ENCODE assay signal across 8 cellular contexts in genomic region chr5:134100283-134101011, GRCh38. TPM values are rescaled to one million over a fixed set of nuclear protein-coding genes. Genes with fewer than 3 reads are reported as not detected.
A peak's percentile ranks its signal among the peaks of the same experiment; 100 is the strongest.
DNase-seq lines count a peak whose midpoint lies in the region; ATAC-seq and TF ChIP-seq lines count a peak whose summit lies in the region.

No MANE protein-coding gene starts in this region.

- H3K9me3 ChIP-seq in aorta (ENCODE audit: control insufficient read depth, low read length): no peaks in the 10 kb centered on the region

- no peak overlapping the region for H3K4me3 ChIP-seq in aorta (ENCODE audit: low read length in 2 of 2)

- H3K4me1 Mint-ChIP-seq in natural killer cell: peaks cover 18 to 40% of the 10 kb centered on the region in 2 donors

- H3K27ac Mint-ChIP-seq in natural killer cell: peak overlapping the region; percentile 82 to 87

- intact Hi-C loops in natural killer cell (cut with micrococcal nuclease) (loop anchor here (1.0 to 5.0 kb wide), 4 partner anchors 14 to 63 kb away; partner anchors contain the start of gene TCF7), aorta (cut with DNase I) (loop anchor here (5.0 kb wide), 2 partner anchors 37 to 42 kb away; no protein-coding TSS in a partner anchor), posterior cingulate gyrus (cut with DNase I) (no loop called here)

- no peaks in the 10 kb centered on the region for H3K36me3 Mint-ChIP-seq in natural killer cell

- no peaks in the 10 kb centered on the region for H3K27me3 Mint-ChIP-seq in natural killer cell (ENCODE audit: low read depth in 2 of 2)

- no peaks in the 10 kb centered on the region for H3K4me1 ChIP-seq in aorta (ENCODE audit: control insufficient read depth in 1 of 2, insufficient read depth in 2 of 2, low read length in 2 of 2)

- 33 to 36% methylated on average over 9 of the region's 9 CpGs for WGBS in aorta, 2 donors

- peak overlapping the region; percentile 41 for H3K4me3 Mint-ChIP-seq in natural killer cell

- H3K9me3 Mint-ChIP-seq in natural killer cell: no peaks in the 10 kb centered on the region

- peak; percentile 89 for ATAC-seq in GM18517 (IDR thresholded peaks at IDR 0.05; ENCODE audit: unreplicated experiment)
- peak; percentile 83 for ATAC-seq in HG02870 (IDR thresholded peaks at IDR 0.05; ENCODE audit: unreplicated experiment)
- peak; percentile 78 for ATAC-seq in SK-N-SH treated with all-trans-retinoic acid at 6 μM for 48 hours
- peak; percentile 85 to 92 (median 92) for ATAC-seq in natural killer cell
- no peak for ATAC-seq in aorta (ENCODE audit: low FRiP score)

- H3K27ac ChIP-seq in aorta (ENCODE audit: low read depth in 1 of 2, low read length in 2 of 2): no peak overlapping the region

- no peak for TF ChIP-seq CTCF in natural killer cell (IDR thresholded peaks at IDR 0.05)

- no peaks in the 10 kb centered on the region for H3K36me3 ChIP-seq in aorta (ENCODE audit: control insufficient read depth in 1 of 2, insufficient read depth in 2 of 2, low read length in 1 of 2)

- DNase-seq in activated naive CD8-positive, alpha-beta T cell treated with anti-CD3 and anti-CD28 coated beads, Interleukin-2, amount 50 U/mL, for 16 hours (ENCODE audit: low read depth, low spot score): peak; percentile 68
- peak; percentile 69 for DNase-seq in natural killer cell
- DNase-seq in aorta: peak; percentile 67 to 84
- DNase-seq in DMS79 (lab: John Stamatoyannopoulos, UW): no peak
- DNase-seq in posterior cingulate gyrus: no peak

- no peaks in the 10 kb centered on the region for H3K27me3 ChIP-seq in aorta (ENCODE audit: control insufficient read depth in 1 of 2, insufficient read depth in 2 of 2, low read length in 1 of 2)

TF ChIP-seq in SK-N-SH treated with all-trans-retinoic acid at 6 μM for 48 hours, 23 proteins besides CTCF, POLR2A, EP300 and RAD21:
- TF ChIP-seq ESRRG (CRISPR knock-in tag; IDR thresholded peaks at IDR 0.05) (no peak), CREB5 (CRISPR knock-in tag; IDR thresholded peaks at IDR 0.05; ENCODE audit: low read depth) (no peak), ZC3H10 (CRISPR knock-in tag; IDR thresholded peaks at IDR 0.05) (no peak), ZNF8 (CRISPR knock-in tag; IDR thresholded peaks at IDR 0.05) (no peak), ARNTL (CRISPR knock-in tag; IDR thresholded peaks at IDR 0.05; ENCODE audit: borderline replicate concordance, low read depth) (no peak), TOX (CRISPR knock-in tag; IDR thresholded peaks at IDR 0.05; ENCODE audit: borderline replicate concordance) (no peak), CSDC2 (CRISPR knock-in tag; IDR thresholded peaks at IDR 0.05) (no peak), ZFP3 (CRISPR knock-in tag; IDR thresholded peaks at IDR 0.05) (no peak), GLIS3 (CRISPR knock-in tag; IDR thresholded peaks at IDR 0.05) (no peak), ZNF565 (CRISPR knock-in tag; conservative IDR thresholded peaks at IDR 0.05; ENCODE audit: low read depth) (no peak), SNAI2 (CRISPR knock-in tag; IDR thresholded peaks at IDR 0.05) (no peak), RARB (CRISPR knock-in tag; IDR thresholded peaks at IDR 0.05) (no peak), ZFP30 (CRISPR knock-in tag; IDR thresholded peaks at IDR 0.05) (no peak), PPARA (CRISPR knock-in tag; IDR thresholded peaks at IDR 0.05; ENCODE audit: borderline replicate concordance) (no peak), ZNF70 (CRISPR knock-in tag; IDR thresholded peaks at IDR 0.05) (no peak), TSHZ2 (CRISPR knock-in tag; IDR thresholded peaks at IDR 0.05) (no peak)
- TF ChIP-seq, protein P1, sequence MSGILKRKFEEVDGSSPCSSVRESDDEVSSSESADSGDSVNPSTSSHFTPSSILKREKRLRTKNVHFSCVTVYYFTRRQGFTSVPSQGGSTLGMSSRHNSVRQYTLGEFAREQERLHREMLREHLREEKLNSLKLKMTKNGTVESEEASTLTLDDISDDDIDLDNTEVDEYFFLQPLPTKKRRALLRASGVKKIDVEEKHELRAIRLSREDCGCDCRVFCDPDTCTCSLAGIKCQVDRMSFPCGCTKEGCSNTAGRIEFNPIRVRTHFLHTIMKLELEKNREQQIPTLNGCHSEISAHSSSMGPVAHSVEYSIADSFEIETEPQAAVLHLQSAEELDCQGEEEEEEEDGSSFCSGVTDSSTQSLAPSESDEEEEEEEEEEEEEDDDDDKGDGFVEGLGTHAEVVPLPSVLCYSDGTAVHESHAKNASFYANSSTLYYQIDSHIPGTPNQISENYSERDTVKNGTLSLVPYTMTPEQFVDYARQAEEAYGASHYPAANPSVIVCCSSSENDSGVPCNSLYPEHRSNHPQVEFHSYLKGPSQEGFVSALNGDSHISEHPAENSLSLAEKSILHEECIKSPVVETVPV (CRISPR knock-in tag; IDR thresholded peaks at IDR 0.05): no peak
- TF ChIP-seq, protein P2, sequence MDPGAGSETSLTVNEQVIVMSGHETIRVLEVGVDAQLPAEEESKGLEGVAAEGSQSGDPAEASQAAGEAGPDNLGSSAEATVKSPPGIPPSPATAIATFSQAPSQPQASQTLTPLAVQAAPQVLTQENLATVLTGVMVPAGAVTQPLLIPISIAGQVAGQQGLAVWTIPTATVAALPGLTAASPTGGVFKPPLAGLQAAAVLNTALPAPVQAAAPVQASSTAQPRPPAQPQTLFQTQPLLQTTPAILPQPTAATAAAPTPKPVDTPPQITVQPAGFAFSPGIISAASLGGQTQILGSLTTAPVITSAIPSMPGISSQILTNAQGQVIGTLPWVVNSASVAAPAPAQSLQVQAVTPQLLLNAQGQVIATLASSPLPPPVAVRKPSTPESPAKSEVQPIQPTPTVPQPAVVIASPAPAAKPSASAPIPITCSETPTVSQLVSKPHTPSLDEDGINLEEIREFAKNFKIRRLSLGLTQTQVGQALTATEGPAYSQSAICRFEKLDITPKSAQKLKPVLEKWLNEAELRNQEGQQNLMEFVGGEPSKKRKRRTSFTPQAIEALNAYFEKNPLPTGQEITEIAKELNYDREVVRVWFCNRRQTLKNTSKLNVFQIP (CRISPR knock-in tag; IDR thresholded peaks at IDR 0.05; ENCODE audit: borderline replicate concordance, low read depth): no peak

RNA-seq across cellular contexts. Expression of gene TCF7, which starts 14.0 kb away (rescaled TPM):
- total RNA-seq in natural killer cell (100 to 1,000 TPM in 2 of 3 donors, 10 to 100 TPM in 1; 97.7 to 203 (median 158) TPM), aorta (1 to 10 TPM; 1.6 to 4.4 TPM)
- 1 to 10 TPM in 1 of 2 donors, under 1 TPM in 1; 0.54 to 2.8 TPM for polyA plus RNA-seq in aorta

Comparison
In these comparisons a context has a peak if more than half of its experiments do, and no peak if none do; other contexts are left out.
1. DNase-seq: peak in activated naive CD8-positive, alpha-beta T cell treated with anti-CD3 and anti-CD28 coated beads, Interleukin-2, amount 50 U/mL, for 16 hours (single experiment), natural killer cell (single experiment) and aorta (2 of 2); none in DMS79 (single experiment) and posterior cingulate gyrus (0 of 10).
2. RNA of gene TCF7, which starts 14.0 kb away (total RNA-seq): 97.7 to 203 TPM in natural killer cell; 1.6 to 4.4 TPM in aorta; every median in the first group is over 10 times any median in the second.